Comparison of ENCODE assay signal across 17 cellular contexts in the genomic region with DNA sequence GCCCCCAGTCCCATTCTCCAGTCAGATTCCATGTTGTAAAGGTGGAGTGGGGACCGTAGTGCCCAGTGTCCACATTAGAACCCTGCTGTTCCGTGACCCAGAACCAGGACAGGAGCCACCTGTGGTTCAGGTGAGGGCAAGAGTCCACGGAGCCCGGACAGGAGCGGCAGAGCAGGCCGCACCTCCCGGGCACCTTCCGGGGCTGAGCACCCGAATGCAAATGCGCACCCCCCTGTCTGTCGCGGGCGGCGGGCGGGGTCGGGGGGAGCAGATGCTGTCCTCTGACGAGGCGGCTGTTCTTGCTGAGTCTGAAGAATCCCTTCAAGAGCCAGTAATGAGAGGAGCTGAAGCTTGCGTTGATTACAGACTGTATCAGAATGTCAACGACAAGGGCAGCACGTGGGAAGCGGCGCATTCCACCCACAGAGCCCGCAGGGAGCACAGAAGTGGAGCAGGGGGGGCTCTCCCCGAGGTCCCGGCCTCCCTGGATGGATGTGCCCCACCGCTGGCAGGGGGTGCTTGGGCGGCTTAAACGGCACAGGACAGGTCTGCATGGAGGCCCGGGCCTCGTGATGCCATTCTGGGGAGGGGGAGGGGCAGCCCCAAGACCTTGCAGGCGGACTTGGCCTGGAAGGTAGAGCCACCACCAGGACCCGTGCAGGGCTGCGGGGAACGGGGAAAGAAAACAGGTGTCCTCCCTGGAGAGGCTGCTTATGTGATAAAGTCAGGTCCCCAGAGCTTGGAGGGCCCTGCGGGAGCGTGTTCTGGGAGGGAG.
"Had no signal": no experiment of that assay in that cellular context is flagged by ENCODE, and none has a peak within 500 bp of the region (broad histone marks: within the 10 kb centered on the region; RNA-seq: fewer than 3 reads in every experiment).

No MANE protein-coding gene starts in this region.

- H3K4me3 ChIP-seq: dorsolateral prefrontal cortex, esophagus squamous epithelium, gastroesophageal sphincter, ovary, suprapubic skin, tibial artery, upper lobe of left lung had no signal

- H3K27ac Mint-ChIP-seq: naive thymus-derived CD4-positive, alpha-beta T cell had no signal

- H3K36me3 ChIP-seq: esophagus squamous epithelium, gastroesophageal sphincter, ovary, suprapubic skin, tibial artery, upper lobe of left lung had no signal

- ATAC-seq: gastroesophageal sphincter; naive thymus-derived CD4-positive, alpha-beta T cell; right cardiac atrium had no signal

- H3K4me3 Mint-ChIP-seq: naive thymus-derived CD4-positive, alpha-beta T cell had no signal

- DNase-seq: cortex of kidney; effector memory CD4-positive, alpha-beta T cell; esophagus squamous epithelium; foreskin fibroblast; glutamatergic neuron; mammary epithelial cell; naive thymus-derived CD4-positive, alpha-beta T cell; ovary; right cardiac atrium; small intestine; stimulated activated CD4-positive, alpha-beta T cell treated with anti-CD3 and anti-CD28 coated beads, Interleukin-12 subunit alpha, Interleukin-12 subunit beta, amount 100 ng/mL, for 4 hours; stimulated activated naive CD4-positive, alpha-beta T cell had no signal

- H3K27me3 ChIP-seq: esophagus squamous epithelium, ovary, suprapubic skin, tibial artery, upper lobe of left lung had no signal
